Comparison of ENCODE assay signal across 17 cellular contexts in genomic region chr3:127168271-127168670, GRCh38. TPM values are rescaled to one million over a fixed set of nuclear protein-coding genes. Genes with fewer than 3 reads are reported as not detected.
"Had no signal": no experiment of that assay in that cellular context is flagged by ENCODE, and none has a peak within 500 bp of the region (broad histone marks: within the 10 kb centered on the region; RNA-seq: fewer than 3 reads in every experiment).

No MANE protein-coding gene starts in this region.

- H3K4me1 ChIP-seq: uterus had no signal

- H3K4me1 Mint-ChIP-seq: memory B cell; stimulated activated effector memory CD8-positive, alpha-beta T cell treated with anti-CD3 and anti-CD28 coated beads, Interleukin-12 subunit alpha, Interleukin-12 subunit beta, amount 100 ng/mL, for 72 hours had no signal

- H3K4me3 Mint-ChIP-seq: activated CD4-positive, alpha-beta memory T cell treated with anti-CD3 and anti-CD28 coated beads for 36 hours; activated naive CD4-positive, alpha-beta T cell treated with anti-CD3 and anti-CD28 coated beads for 36 hours; dendritic cell treated with granulocyte-macrophage colony-stimulating factor and Interleukin-4, amounts not matched to agents 40 ng/mL and 50 ng/mL, for 4 days; effector memory CD8-positive, alpha-beta T cell; memory B cell; nephron progenitor cell; stimulated activated effector memory CD8-positive, alpha-beta T cell treated with anti-CD3 and anti-CD28 coated beads, Interleukin-12 subunit alpha, Interleukin-12 subunit beta, amount 100 ng/mL, for 72 hours; T-helper 2 cell treated with Interferon-gamma antibody and Interleukin-4, amounts not matched to agents 5 μg/mL and 100 μg/mL, for 36 hours had no signal

- H3K27ac Mint-ChIP-seq: activated CD4-positive, alpha-beta memory T cell treated with anti-CD3 and anti-CD28 coated beads for 36 hours; activated naive CD4-positive, alpha-beta T cell treated with anti-CD3 and anti-CD28 coated beads for 36 hours; dendritic cell treated with granulocyte-macrophage colony-stimulating factor and Interleukin-4, amounts not matched to agents 40 ng/mL and 50 ng/mL, for 4 days; effector memory CD8-positive, alpha-beta T cell; memory B cell; nephron progenitor cell; stimulated activated effector memory CD8-positive, alpha-beta T cell treated with anti-CD3 and anti-CD28 coated beads, Interleukin-12 subunit alpha, Interleukin-12 subunit beta, amount 100 ng/mL, for 72 hours; T-helper 2 cell treated with Interferon-gamma antibody and Interleukin-4, amounts not matched to agents 5 μg/mL and 100 μg/mL, for 36 hours had no signal

- DNase-seq: activated CD4-positive, alpha-beta memory T cell treated with anti-CD3 and anti-CD28 coated beads for 36 hours; activated CD4-positive, alpha-beta T cell treated with anti-CD3 and anti-CD28 coated beads for 1 hour; activated naive CD4-positive, alpha-beta T cell treated with anti-CD3 and anti-CD28 coated beads for 36 hours; effector memory CD8-positive, alpha-beta T cell; nephron progenitor cell; SW 1271; thyroid gland; uterus had no signal

- H3K9me3 ChIP-seq: ovary, thyroid gland, uterus had no signal

- H3K4me3 ChIP-seq: ovary, smooth muscle cell, thyroid gland, uterus had no signal

- H3K36me3 Mint-ChIP-seq: activated CD4-positive, alpha-beta memory T cell treated with anti-CD3 and anti-CD28 coated beads for 36 hours; memory B cell; stimulated activated effector memory CD8-positive, alpha-beta T cell treated with anti-CD3 and anti-CD28 coated beads, Interleukin-12 subunit alpha, Interleukin-12 subunit beta, amount 100 ng/mL, for 72 hours had no signal

- H3K27ac ChIP-seq: ovary, thyroid gland, uterus had no signal

- H3K27me3 ChIP-seq: ovary, thyroid gland, uterus had no signal

- H3K4me2 ChIP-seq: smooth muscle cell had no signal

- H3K9me3 Mint-ChIP-seq: activated CD4-positive, alpha-beta memory T cell treated with anti-CD3 and anti-CD28 coated beads for 36 hours; activated naive CD4-positive, alpha-beta T cell treated with anti-CD3 and anti-CD28 coated beads for 36 hours; dendritic cell treated with granulocyte-macrophage colony-stimulating factor and Interleukin-4, amounts not matched to agents 40 ng/mL and 50 ng/mL, for 4 days; effector memory CD8-positive, alpha-beta T cell; memory B cell; nephron progenitor cell; stimulated activated effector memory CD8-positive, alpha-beta T cell treated with anti-CD3 and anti-CD28 coated beads, Interleukin-12 subunit alpha, Interleukin-12 subunit beta, amount 100 ng/mL, for 72 hours; T-helper 2 cell treated with Interferon-gamma antibody and Interleukin-4, amounts not matched to agents 5 μg/mL and 100 μg/mL, for 36 hours had no signal

- ATAC-seq: effector memory CD8-positive, alpha-beta T cell had no signal

- H3K36me3 ChIP-seq: ovary, thyroid gland, uterus had no signal

RNA-seq across cellular contexts. Expression of gene PRR23E, which starts 24.7 kb away (rescaled TPM):
- total RNA-seq: activated CD4-positive, alpha-beta memory T cell treated with anti-CD3 and anti-CD28 coated beads for 36 hours; activated naive CD4-positive, alpha-beta T cell treated with anti-CD3 and anti-CD28 coated beads for 36 hours; astrocyte; epithelial cell of proximal tubule; glomerular endothelial cell; ovary; smooth muscle cell; thyroid gland; uterus had no signal
- polyA plus RNA-seq: smooth muscle cell had no signal
